ENCODE assay signal across 12 cellular contexts in genomic region chr3:66418432-66419052, GRCh38.
A peak's percentile ranks its signal among the peaks of the same experiment; 100 is the strongest.
DNase-seq lines count a peak whose midpoint lies in the region; ATAC-seq and TF ChIP-seq lines count a peak whose summit lies in the region.
"Had no signal": no experiment of that assay in that cellular context is flagged by ENCODE, and none has a peak within 500 bp of the region (broad histone marks: within the 10 kb centered on the region; RNA-seq: fewer than 3 reads in every experiment).

No MANE protein-coding gene starts in this region.

- CTCF ChIA-PET in Calu3 (lab: Charles Lee), result no interaction called here

- H3K27me3 ChIP-seq in CD4-positive, CD25-positive, alpha-beta regulatory T cell (ENCODE audit: control insufficient read depth, insufficient read depth, low read length), result no peaks in the 10 kb centered on the region

- no peak overlapping the region for H3K4me3 ChIP-seq in CD4-positive, CD25-positive, alpha-beta regulatory T cell (ENCODE audit: low read depth, low read length)

- H3K27me3 Mint-ChIP-seq in CD4-positive, CD25-positive, alpha-beta regulatory T cell, result no peaks in the 10 kb centered on the region
- H3K27me3 Mint-ChIP-seq in Calu3 (ENCODE audit: unreplicated experiment), result no peaks in the 10 kb centered on the region
- H3K27me3 Mint-ChIP-seq: CD4-positive, alpha-beta T cell had no signal

- peaks cover 12 to 18% of the 10 kb centered on the region in 2 experiments for H3K9me3 ChIP-seq in CD4-positive, CD25-positive, alpha-beta regulatory T cell (ENCODE audit: control insufficient read depth in 2 of 2, low read length in 2 of 2)

- BruUV-seq in Calu3 (replicated peaks; lab: Mats Ljungman, UMichigan), result no TSS peak

- no peak overlapping the region for H3K4me3 Mint-ChIP-seq in CD4-positive, CD25-positive, alpha-beta regulatory T cell
- H3K4me3 Mint-ChIP-seq in Calu3 (ENCODE audit: low read depth, unreplicated experiment), result no peak overlapping the region
- H3K4me3 Mint-ChIP-seq: CD4-positive, alpha-beta T cell had no signal

- peak overlapping the region; percentile 38 for H3K27ac ChIP-seq in CD4-positive, CD25-positive, alpha-beta regulatory T cell (ENCODE audit: insufficient read depth, low read length, poor library complexity, severe bottlenecking)

- TF ChIP-seq CTCF in Calu3 (IDR thresholded peaks at IDR 0.05; ENCODE audit: unreplicated experiment), result no peak

- intact Hi-C loops in head of caudate nucleus (cut with DNase I) (no loop called here), Calu3 (cut with micrococcal nuclease; ENCODE audit: unreplicated experiment) (no loop called here)

- peaks cover 17 to 40% (median 30%) of the 10 kb centered on the region in 4 donors for H3K4me1 Mint-ChIP-seq in CD4-positive, CD25-positive, alpha-beta regulatory T cell
- no peaks in the 10 kb centered on the region for H3K4me1 Mint-ChIP-seq in Calu3 (ENCODE audit: low read depth, unreplicated experiment)

- peaks cover 50% of the 10 kb centered on the region for H3K36me3 Mint-ChIP-seq in CD4-positive, CD25-positive, alpha-beta regulatory T cell
- no peaks in the 10 kb centered on the region for H3K36me3 Mint-ChIP-seq in Calu3 (ENCODE audit: insufficient read depth, unreplicated experiment)

- H3K27ac Mint-ChIP-seq in CD4-positive, CD25-positive, alpha-beta regulatory T cell, result peak overlapping the region in 1 of 3 donors; percentile 86
- no peak overlapping the region for H3K27ac Mint-ChIP-seq in Calu3 (ENCODE audit: unreplicated experiment)
- H3K27ac Mint-ChIP-seq: CD4-positive, alpha-beta T cell had no signal

- peaks cover 49% of the 10 kb centered on the region for H3K36me3 ChIP-seq in CD4-positive, CD25-positive, alpha-beta regulatory T cell (ENCODE audit: control insufficient read depth, insufficient read depth, low read length)

- no peak for ATAC-seq in CD4-positive, CD25-positive, alpha-beta regulatory T cell (ENCODE audit: low read depth in 2 of 2)
- ATAC-seq in HG03097 (IDR thresholded peaks at IDR 0.05; ENCODE audit: low FRiP score, unreplicated experiment) (no peak), esophagus mucosa (no peak)

- H3K9me3 Mint-ChIP-seq in CD4-positive, CD25-positive, alpha-beta regulatory T cell, result peaks cover 0 to 28% (median 7%) of the 10 kb centered on the region in 7 donors
- peaks cover 5% of the 10 kb centered on the region for H3K9me3 Mint-ChIP-seq in Calu3 (ENCODE audit: low read depth, unreplicated experiment)

- DNase-seq in CD4-positive, CD25-positive, alpha-beta regulatory T cell, result no peak
- DNase-seq in NCI-H510A treated with DMSO at 0.1 percent for 48 hours (lab: John Stamatoyannopoulos, UW) (peak; percentile 91), head of caudate nucleus (peak in 41 of 42 donors; percentile 58 to 91 (median 78)), pons (ENCODE audit: low spot score) (peak; percentile 94), Calu3 (no peak)
- no peak for DNase-seq in stimulated activated CD4-positive, alpha-beta T cell treated with anti-CD3 and anti-CD28 coated beads, Interleukin-1b, Interleukin-23, amount 100 ng/mL, for 48 hours
- DNase-seq: activated effector memory CD4-positive, alpha-beta T cell treated with anti-CD3 and anti-CD28 coated beads, Interleukin-2, amount 50 U/mL, for 16 hours; CD4-positive, alpha-beta T cell; mesendoderm; stimulated activated CD4-positive, alpha-beta T cell treated with anti-CD3 and anti-CD28 coated beads, Interleukin-2, amount 100 ng/mL, for 48 hours had no signal

- no peaks in the 10 kb centered on the region for H3K4me1 ChIP-seq in CD4-positive, CD25-positive, alpha-beta regulatory T cell (ENCODE audit: control insufficient read depth, insufficient read depth, low read length, poor library complexity, severe bottlenecking)

Comparison
In these comparisons a context has a peak if more than half of its experiments do, and no peak if none do; other contexts are left out.
1. DNase-seq: peak in NCI-H510A treated with DMSO at 0.1 percent for 48 hours (single experiment), head of caudate nucleus (41 of 42) and pons (single experiment); none in CD4-positive, CD25-positive, alpha-beta regulatory T cell (0 of 3), stimulated activated CD4-positive, alpha-beta T cell treated with anti-CD3 and anti-CD28 coated beads, Interleukin-1b, Interleukin-23, amount 100 ng/mL, for 48 hours (single experiment) and Calu3 (single experiment).